ENCODE assay signal across 8 cellular contexts in genomic region chr19:8413593-8413923, GRCh38. TPM values are rescaled to one million over a fixed set of nuclear protein-coding genes. Genes with fewer than 3 reads are reported as not detected.
DNase-seq lines count a peak whose midpoint lies in the region; ATAC-seq, FAIRE-seq and TF ChIP-seq lines count a peak whose summit lies in the region.

No MANE protein-coding gene starts in this region.

- H3K27ac ChIP-seq in SK-N-SH (ENCODE audit: low read depth in 2 of 2, low read length in 1 of 2), result no peak overlapping the region
- H3K27ac ChIP-seq in keratinocyte (ENCODE audit: control insufficient read depth, insufficient read depth, low read length), result no peak overlapping the region
- peak overlapping the region; percentile 76 for H3K27ac ChIP-seq in substantia nigra (ENCODE audit: low read depth, low read length, poor library complexity, severe bottlenecking)

- ATAC-seq in SK-N-SH treated with all-trans-retinoic acid at 6 μM for 48 hours (no peak), GM18867 (IDR thresholded peaks at IDR 0.05; ENCODE audit: unreplicated experiment) (no peak)
- ATAC-seq in activated T-cell treated with anti-CD3 and anti-CD28 coated beads, Interleukin-2, amount 50 U/mL, for 72 hours (replicated peaks in 1 of 2), result no peak

- peak overlapping the region; percentile 60 to 76 for H3K4me3 Mint-ChIP-seq in activated T-cell treated with anti-CD3 and anti-CD28 coated beads, Interleukin-2, amount 50 U/mL, for 72 hours

- H3K9me2 ChIP-seq in SK-N-SH, result no peaks in the 10 kb centered on the region

- H3K27me3 Mint-ChIP-seq in activated T-cell treated with anti-CD3 and anti-CD28 coated beads, Interleukin-2, amount 50 U/mL, for 72 hours (ENCODE audit: low read depth), result no peaks in the 10 kb centered on the region

- H3K9me3 ChIP-seq in SK-N-SH (no peaks in the 10 kb centered on the region), keratinocyte (ENCODE audit: control insufficient read depth, low read depth, low read length) (no peaks in the 10 kb centered on the region)

- H3K4me1 ChIP-seq in SK-N-SH (ENCODE audit: control insufficient read depth in 1 of 2, insufficient read depth in 2 of 2, low read depth in 1 of 2, low read length in 1 of 2) (peaks cover 3 to 4% of the 10 kb centered on the region in 2 experiments; a peak in 2 of 4 replicates), keratinocyte (ENCODE audit: control insufficient read depth, extremely low read depth, insufficient read depth, low read length) (peaks cover 9% of the 10 kb centered on the region)

- H3K4me2 ChIP-seq in SK-N-SH (peak overlapping the region; percentile 84), keratinocyte (ENCODE audit: control insufficient read depth, extremely low read depth, insufficient read depth, low read depth, low read length) (peak overlapping the region; percentile 93)

- peak overlapping the region; percentile 63 to 77 for H3K4me3 ChIP-seq in SK-N-SH (ENCODE audit: low read depth in 2 of 2, low read length in 1 of 2)
- H3K4me3 ChIP-seq in keratinocyte (ENCODE audit: control insufficient read depth in 2 of 3, extremely low read depth in 1 of 3, insufficient read depth in 2 of 3, low read depth in 1 of 3, low read length in 3 of 3), result peak overlapping the region; percentile 59 to 82 (median 67)

- H3K36me3 Mint-ChIP-seq in activated T-cell treated with anti-CD3 and anti-CD28 coated beads, Interleukin-2, amount 50 U/mL, for 72 hours (ENCODE audit: insufficient read depth in 2 of 2), result no peaks in the 10 kb centered on the region

- no peaks in the 10 kb centered on the region for H3K9me1 ChIP-seq in keratinocyte (ENCODE audit: control insufficient read depth, extremely low read depth, insufficient read depth, low read length)

- H3K27me3 ChIP-seq in SK-N-SH (ENCODE audit: insufficient read depth) (no peaks in the 10 kb centered on the region), keratinocyte (ENCODE audit: control insufficient read depth, extremely low read depth, insufficient read depth, low read length) (no peaks in the 10 kb centered on the region)

- FAIRE-seq in keratinocyte (lab: Jason Lieb, UNC), result no peak

- H3K9me3 Mint-ChIP-seq in activated T-cell treated with anti-CD3 and anti-CD28 coated beads, Interleukin-2, amount 50 U/mL, for 72 hours, result no peaks in the 10 kb centered on the region

- POLR2A ChIA-PET in SK-N-SH (lab: Yijun Ruan, JAX), result interaction anchor here (0.8 to 1.5 kb wide), 5 partner anchors 22 to 470 kb away, joined by 3 to 5 read pairs (median 3); partner anchors contain the start of gene TIMM44

- dilution Hi-C loops in keratinocyte (cut with MboI; ENCODE audit: extremely low pct_ligation_motif_present, low sequenced_read_pairs), result no loop called here

- WGBS in SK-N-SH (ENCODE audit: low lambda C conversion rate), result 12% methylated on average over 3 of the region's 7 CpGs

- H3K79me2 ChIP-seq in SK-N-SH (ENCODE audit: insufficient read depth) (no peaks in the 10 kb centered on the region), keratinocyte (ENCODE audit: control insufficient read depth, insufficient read depth, low read length) (no peaks in the 10 kb centered on the region)

- CTCF ChIA-PET in SK-N-SH (lab: Yijun Ruan, JAX), result interaction anchor here (0.6 to 4.5 kb wide), 9 partner anchors 8 to 100 kb away, joined by 3 to 33 read pairs (median 5); partner anchors contain the start of gene ZNF414

- H3K27ac Mint-ChIP-seq in activated T-cell treated with anti-CD3 and anti-CD28 coated beads, Interleukin-2, amount 50 U/mL, for 72 hours, result no peak overlapping the region

- H4K20me1 ChIP-seq in SK-N-SH (ENCODE audit: insufficient read depth) (no peaks in the 10 kb centered on the region), keratinocyte (ENCODE audit: control insufficient read depth, extremely low read depth, insufficient read depth, low read length) (no peaks in the 10 kb centered on the region)

- H3K4me1 Mint-ChIP-seq in activated T-cell treated with anti-CD3 and anti-CD28 coated beads, Interleukin-2, amount 50 U/mL, for 72 hours (ENCODE audit: low read depth), result peaks cover 7% of the 10 kb centered on the region

- TF ChIP-seq CTCF in SK-N-SH (IDR thresholded peaks at IDR 0.05) (no peak), keratinocyte (optimal IDR thresholded peaks at IDR 0.05 in 1 of 3, IDR thresholded peaks at IDR 0.05 in 1 of 3, conservative IDR thresholded peaks at IDR 0.05 in 1 of 3; ENCODE audit: extremely low read depth in 1 of 3, insufficient read depth in 2 of 3, low read length in 3 of 3) (no peak)

- DNase-seq in SK-N-SH (no peak), keratinocyte (ENCODE audit: low read depth, low spot score) (no peak), substantia nigra (lab: John Stamatoyannopoulos, UW) (no peak), AG08396 (ENCODE audit: low spot score) (no peak), epidermal melanocyte (ENCODE audit: insufficient read length, low spot score) (no peak)
- DNase-seq in activated T-cell treated with anti-CD3 and anti-CD28 coated beads, Interleukin-2, amount 50 U/mL, for 72 hours, result no peak

- H3K9ac ChIP-seq in SK-N-SH (peak overlapping the region; percentile 65; the same call in 1 of the 2 replicates), keratinocyte (ENCODE audit: control insufficient read depth, extremely low read depth, insufficient read depth, low read length) (peak overlapping the region; percentile 66)

- TF ChIP-seq EP300 in SK-N-SH (IDR thresholded peaks at IDR 0.05; ENCODE audit: borderline replicate concordance in 1 of 2, low read depth in 1 of 2, low read length in 1 of 2), result no peak

- H3K36me3 ChIP-seq in SK-N-SH (replicated peaks in 1 of 2; ENCODE audit: control insufficient read depth in 1 of 2, insufficient read depth in 2 of 2, low read length in 1 of 2) (no peaks in the 10 kb centered on the region), keratinocyte (ENCODE audit: control insufficient read depth in 2 of 2, extremely low read depth in 1 of 2, insufficient read depth in 2 of 2, low read length in 2 of 2) (no peaks in the 10 kb centered on the region)

- no peak for TF ChIP-seq RAD21 in SK-N-SH (IDR thresholded peaks at IDR 0.05; ENCODE audit: low read length)

- H3F3A ChIP-seq in SK-N-SH (replicated peaks; ENCODE audit: insufficient read depth), result peaks cover 15% of the 10 kb centered on the region

- H2AFZ ChIP-seq in SK-N-SH (ENCODE audit: low read depth) (peak overlapping the region; percentile 74), keratinocyte (ENCODE audit: control insufficient read depth, low read length) (peak overlapping the region; percentile 81)

RNA-seq across cellular contexts. Expression of gene MARCHF2, which starts 0.5 kb away (rescaled TPM):
- polyA plus RNA-seq in SK-N-SH (2012; rRNA removed) (52.9 and 57.2 TPM in 2 replicates), keratinocyte (13.7 to 24.4 TPM (median 20.5 TPM) in 3 replicates)
- 22.9 and 46.6 TPM in 2 replicates for polyA plus RNA-seq in SK-N-SH (2012; cell fraction: cytosol; rRNA removed)
- 52.6 and 71.9 TPM in 2 replicates for polyA plus RNA-seq in SK-N-SH (2012; cell fraction: nucleus; rRNA removed)
- 10 to 100 TPM; 12.1 to 13.0 TPM for total RNA-seq in activated T-cell treated with anti-CD3 and anti-CD28 coated beads, Interleukin-2, amount 50 U/mL, for 72 hours
- 4.1 TPM for polyA plus RNA-seq in keratinocyte (2011; ENCODE audit: low read depth)
- 11.3 and 32.9 TPM in 2 replicates for polyA plus RNA-seq in keratinocyte (2011; cell fraction: cytosol; rRNA removed)
- polyA plus RNA-seq in keratinocyte (2011; cell fraction: nucleus; rRNA removed), result 7.8 and 11.6 TPM in 2 replicates
- polyA plus RNA-seq in keratinocyte (2012; ENCODE audit: low replicate concordance), result 19.0 and 22.9 TPM in 2 replicates
- 12.4 to 26.9 TPM (median 24.2 TPM) in 3 replicates for polyA minus RNA-seq in keratinocyte
- 67.7 TPM for polyA minus RNA-seq in keratinocyte (2011; cell fraction: cytosol; rRNA and poly(A)+ RNA removed)
- 8.1 and 9.8 TPM in 2 replicates for polyA minus RNA-seq in keratinocyte (2011; cell fraction: nucleus; rRNA and poly(A)+ RNA removed)

RNA-seq across cellular contexts. Expression of gene RAB11B, which starts 23.4 kb away (rescaled TPM):
- polyA plus RNA-seq in SK-N-SH (2012; rRNA removed) (70.5 and 127 TPM in 2 replicates), keratinocyte (14.3 to 40.8 TPM (median 17.0 TPM) in 3 replicates)
- polyA plus RNA-seq in SK-N-SH (2012; cell fraction: cytosol; rRNA removed), result 50.5 and 81.5 TPM in 2 replicates
- 241 and 251 TPM in 2 replicates for polyA plus RNA-seq in SK-N-SH (2012; cell fraction: nucleus; rRNA removed)
- 10 to 100 TPM; 68.8 to 69.2 TPM for total RNA-seq in activated T-cell treated with anti-CD3 and anti-CD28 coated beads, Interleukin-2, amount 50 U/mL, for 72 hours
- polyA plus RNA-seq in keratinocyte (2011; ENCODE audit: low read depth), result 21.0 TPM
- polyA plus RNA-seq in keratinocyte (2011; cell fraction: cytosol; rRNA removed), result 17.2 and 41.2 TPM in 2 replicates
- 42.2 and 51.7 TPM in 2 replicates for polyA plus RNA-seq in keratinocyte (2011; cell fraction: nucleus; rRNA removed)
- 66.3 and 94.2 TPM in 2 replicates for polyA plus RNA-seq in keratinocyte (2012; ENCODE audit: low replicate concordance)
- polyA minus RNA-seq in keratinocyte, result 19.0 to 35.3 TPM (median 20.4 TPM) in 3 replicates
- polyA minus RNA-seq in keratinocyte (2011; cell fraction: cytosol; rRNA and poly(A)+ RNA removed), result 80.6 TPM
- 21.7 and 30.6 TPM in 2 replicates for polyA minus RNA-seq in keratinocyte (2011; cell fraction: nucleus; rRNA and poly(A)+ RNA removed)

RNA-seq across cellular contexts. Expression of gene HNRNPM, which starts 31.2 kb away (rescaled TPM):
- polyA plus RNA-seq in SK-N-SH (2012; rRNA removed) (178 and 205 TPM in 2 replicates), keratinocyte (45.7 to 126 TPM (median 110 TPM) in 3 replicates)
- polyA plus RNA-seq in SK-N-SH (2012; cell fraction: cytosol; rRNA removed), result 181 and 182 TPM in 2 replicates
- polyA plus RNA-seq in SK-N-SH (2012; cell fraction: nucleus; rRNA removed), result 161 and 269 TPM in 2 replicates
- total RNA-seq in activated T-cell treated with anti-CD3 and anti-CD28 coated beads, Interleukin-2, amount 50 U/mL, for 72 hours, result 100 to 1,000 TPM; 168 to 183 TPM
- polyA plus RNA-seq in keratinocyte (2011; ENCODE audit: low read depth), result 170 TPM
- 67.4 and 87.1 TPM in 2 replicates for polyA plus RNA-seq in keratinocyte (2011; cell fraction: cytosol; rRNA removed)
- 99.1 and 124 TPM in 2 replicates for polyA plus RNA-seq in keratinocyte (2011; cell fraction: nucleus; rRNA removed)
- 78.3 and 223 TPM in 2 replicates for polyA plus RNA-seq in keratinocyte (2012; ENCODE audit: low replicate concordance)
- 22.8 to 47.5 TPM (median 44.6 TPM) in 3 replicates for polyA minus RNA-seq in keratinocyte
- polyA minus RNA-seq in keratinocyte (2011; cell fraction: cytosol; rRNA and poly(A)+ RNA removed), result 93.0 TPM
- 54.0 and 57.5 TPM in 2 replicates for polyA minus RNA-seq in keratinocyte (2011; cell fraction: nucleus; rRNA and poly(A)+ RNA removed)

RNA-seq across cellular contexts. Expression of gene ANGPTL4, which starts 49.6 kb away (rescaled TPM):
- polyA plus RNA-seq in SK-N-SH (2012; rRNA removed), result 62.5 and 71.2 TPM in 2 replicates
- 25.9 and 37.6 TPM in 2 replicates for polyA plus RNA-seq in SK-N-SH (2012; cell fraction: cytosol; rRNA removed)
- polyA plus RNA-seq in SK-N-SH (2012; cell fraction: nucleus; rRNA removed), result 181 and 394 TPM in 2 replicates
- total RNA-seq in activated T-cell treated with anti-CD3 and anti-CD28 coated beads, Interleukin-2, amount 50 U/mL, for 72 hours, result 1 to 10 TPM in 1 of 2 donors, under 1 TPM in 1; 0.89 to 5.0 TPM
- polyA plus RNA-seq in keratinocyte, result 102 to 143 TPM (median 112 TPM) in 3 replicates
- 42.6 TPM for polyA plus RNA-seq in keratinocyte (2011; ENCODE audit: low read depth)
- polyA plus RNA-seq in keratinocyte (2011; cell fraction: cytosol; rRNA removed), result 20.5 and 50.0 TPM in 2 replicates
- 301 and 381 TPM in 2 replicates for polyA plus RNA-seq in keratinocyte (2011; cell fraction: nucleus; rRNA removed)
- 40.6 and 139 TPM in 2 replicates for polyA plus RNA-seq in keratinocyte (2012; ENCODE audit: low replicate concordance)
- 28.6 to 76.7 TPM (median 39.9 TPM) in 3 replicates for polyA minus RNA-seq in keratinocyte
- 118 TPM for polyA minus RNA-seq in keratinocyte (2011; cell fraction: cytosol; rRNA and poly(A)+ RNA removed)
- 224 and 291 TPM in 2 replicates for polyA minus RNA-seq in keratinocyte (2011; cell fraction: nucleus; rRNA and poly(A)+ RNA removed)
